ENCODE assay signal across 13 cellular contexts in genomic region chr20:47577271-47577670, GRCh38.
DNase-seq lines count a peak whose midpoint lies in the region; ATAC-seq, FAIRE-seq and TF ChIP-seq lines count a peak whose summit lies in the region.
"Had no signal": no experiment of that assay in that cellular context is flagged by ENCODE, and none has a peak within 500 bp of the region (broad histone marks: within the 10 kb centered on the region; RNA-seq: fewer than 3 reads in every experiment).

No MANE protein-coding gene starts in this region.

- in situ Hi-C loops in HAP-1 (cut with MboI; ENCODE audit: low sequenced_read_pairs), result no loop called here

- TF ChIP-seq CTCF in A549 (IDR thresholded peaks at IDR 0.05), result no peak
- no peak for TF ChIP-seq CTCF in ascending aorta (IDR thresholded peaks at IDR 0.05)

- POLR2A ChIA-PET in A549 (lab: Yijun Ruan, JAX), result interaction anchor here (1.0 to 2.2 kb wide), 4 partner anchors 9 to 113 kb away, joined by 3 to 11 read pairs (median 7); partner anchors contain the start of gene NCOA3
- POLR2A ChIA-PET in naive thymus-derived CD4-positive, alpha-beta T cell (lab: Charles Lee), result interaction anchor here (0.5 to 1.4 kb wide), 4 partner anchors 30 to 75 kb away, joined by 3 to 5 read pairs (median 4); partner anchors contain the start of gene NCOA3

- no peak for TF ChIP-seq EP300 in A549 (IDR thresholded peaks at IDR 0.05)

- H3K4me1 ChIP-seq in A549 (peaks cover 86% of the 10 kb centered on the region), HAP-1 (peaks cover 40% of the 10 kb centered on the region), ascending aorta (peaks cover 0 to 30% of the 10 kb centered on the region in 2 donors)
- peaks cover 23 to 34% of the 10 kb centered on the region in 2 donors for H3K4me1 ChIP-seq in naive thymus-derived CD4-positive, alpha-beta T cell (ENCODE audit: control insufficient read depth in 2 of 2, insufficient read depth in 2 of 2, low read length in 2 of 2)

- H3K36me3 ChIP-seq in HAP-1 (replicated peaks) (no peaks in the 10 kb centered on the region), ascending aorta (no peaks in the 10 kb centered on the region)
- H3K36me3 ChIP-seq in naive thymus-derived CD4-positive, alpha-beta T cell (ENCODE audit: control insufficient read depth in 2 of 3, insufficient read depth in 3 of 3, low read length in 3 of 3), result no peaks in the 10 kb centered on the region
- H3K36me3 ChIP-seq: SJSA1 had no signal

- H3K27me3 ChIP-seq in HAP-1 (ENCODE audit: low read depth), result no peaks in the 10 kb centered on the region
- no peaks in the 10 kb centered on the region for H3K27me3 ChIP-seq in ascending aorta
- H3K27me3 ChIP-seq in naive thymus-derived CD4-positive, alpha-beta T cell (ENCODE audit: control insufficient read depth in 2 of 2, insufficient read depth in 2 of 2, low read length in 2 of 2), result no peaks in the 10 kb centered on the region
- H3K27me3 ChIP-seq: SJSA1 had no signal

- no peaks in the 10 kb centered on the region for H3K27me3 Mint-ChIP-seq in naive thymus-derived CD4-positive, alpha-beta T cell

- H3K4me3 ChIP-seq in A549 (peak overlapping the region; percentile 23; the same call in 2 of the 3 replicates), HAP-1 (no peak overlapping the region; the same call in 1 of the 2 replicates), ascending aorta (no peak overlapping the region)
- H3K4me3 ChIP-seq in naive thymus-derived CD4-positive, alpha-beta T cell (ENCODE audit: low read length), result no peak overlapping the region
- H3K4me3 ChIP-seq: SJSA1 had no signal

- H3K27ac ChIP-seq in A549, result peak overlapping the region; percentile 65 to 85
- H3K27ac ChIP-seq in ascending aorta, result peak overlapping the region; percentile 19 to 48
- H3K27ac ChIP-seq in naive thymus-derived CD4-positive, alpha-beta T cell (ENCODE audit: low read depth, low read length), result no peak overlapping the region
- H3K27ac ChIP-seq: SJSA1 had no signal

- CTCF ChIA-PET in A549 (lab: Yijun Ruan, JAX), result interaction anchor here (1.0 to 1.6 kb wide), 3 partner anchors 9 to 381 kb away, joined by 3 to 6 read pairs (median 4); partner anchors contain the start of gene NCOA3
- CTCF ChIA-PET in naive thymus-derived CD4-positive, alpha-beta T cell (lab: Charles Lee), result no interaction called here

- no peak for FAIRE-seq in A549 (lab: Jason Lieb, UNC)
- FAIRE-seq: colon had no signal

- H3K36me3 Mint-ChIP-seq in naive thymus-derived CD4-positive, alpha-beta T cell, result peaks cover 0 to 10% (median under 1%) of the 10 kb centered on the region in 5 donors

- no peak for DNase-seq in A549 (ENCODE audit: low read depth in 1 of 2, low spot score in 1 of 2)
- DNase-seq in HAP-1 (ENCODE audit: low spot score in 2 of 2), result peak; percentile 22 to 97
- no peak for DNase-seq in ascending aorta (ENCODE audit: low spot score in 2 of 2)
- no peak for DNase-seq in naive thymus-derived CD4-positive, alpha-beta T cell
- no peak for DNase-seq in activated gamma-delta T cell (lab: John Stamatoyannopoulos, UW)
- no peak for DNase-seq in NCI-H2029 treated with DMSO at 0.1 percent for 48 hours (lab: John Stamatoyannopoulos, UW)
- DNase-seq: DMS 273 treated with DMSO at 0.1 percent for 48 hours, NCI-H1694, occipital lobe had no signal

- intact Hi-C loops in ascending aorta (cut with DNase I), result loop anchor here (5.0 kb wide), 1 partner anchor 75 kb away; the partner anchor contains the start of gene NCOA3
- intact Hi-C loops in naive thymus-derived CD4-positive, alpha-beta T cell (cut with micrococcal nuclease), result loop anchor here in 1 of 2 donors (2.0 kb wide), 1 partner anchor 16 kb away; no protein-coding TSS in a partner anchor

- ATAC-seq in A549 (no peak), HG03378 (IDR thresholded peaks at IDR 0.05; ENCODE audit: unreplicated experiment) (no peak), GM19324 (IDR thresholded peaks at IDR 0.05; ENCODE audit: low FRiP score, unreplicated experiment) (no peak)
- ATAC-seq in naive thymus-derived CD4-positive, alpha-beta T cell, result no peak

- H3K4me3 Mint-ChIP-seq in naive thymus-derived CD4-positive, alpha-beta T cell, result peak overlapping the region in 4 of 10 donors; percentile 19 to 47 (median 40)

- H3K27ac Mint-ChIP-seq in naive thymus-derived CD4-positive, alpha-beta T cell, result peak overlapping the region in 5 of 9 donors; percentile 2 to 67 (median 6)

- H3K9me3 ChIP-seq in A549, result no peaks in the 10 kb centered on the region
- H3K9me3 ChIP-seq in HAP-1, result no peaks in the 10 kb centered on the region
- H3K9me3 ChIP-seq in ascending aorta, result no peaks in the 10 kb centered on the region
- no peaks in the 10 kb centered on the region for H3K9me3 ChIP-seq in naive thymus-derived CD4-positive, alpha-beta T cell (ENCODE audit: control insufficient read depth in 2 of 3, low read length in 3 of 3)
- H3K9me3 ChIP-seq: SJSA1 had no signal

- peak overlapping the region; percentile 85 for H3K4me2 ChIP-seq in A549

- peaks cover 63 to 93% (median 84%) of the 10 kb centered on the region in 7 donors for H3K4me1 Mint-ChIP-seq in naive thymus-derived CD4-positive, alpha-beta T cell

- TF ChIP-seq POLR2A in A549 (IDR thresholded peaks at IDR 0.05; ENCODE audit: low read length), result no peak

- no peak for TF ChIP-seq RAD21 in A549 (conservative IDR thresholded peaks at IDR 0.05 in 1 of 2, IDR thresholded peaks at IDR 0.05 in 1 of 2)

- peaks cover 0 to 1% (median 0%) of the 10 kb centered on the region in 11 donors for H3K9me3 Mint-ChIP-seq in naive thymus-derived CD4-positive, alpha-beta T cell

TF ChIP-seq in A549, 52 proteins besides CTCF, POLR2A, EP300 and RAD21:
- TF ChIP-seq TFCP2L1 (CRISPR knock-in tag; IDR thresholded peaks at IDR 0.05), result no peak
TF ChIP-seq in A549: peak in this region for 0.

Comparison
In these comparisons a context has a peak if more than half of its experiments do, and no peak if none do; other contexts are left out.
1. DNase-seq: peak in HAP-1 (2 of 2); none in A549 (0 of 2), ascending aorta (0 of 2), naive thymus-derived CD4-positive, alpha-beta T cell (0 of 9), activated gamma-delta T cell (single experiment) and NCI-H2029 treated with DMSO at 0.1 percent for 48 hours (single experiment).